Comparison of ENCODE assay signal across 9 cellular contexts in the genomic region with DNA sequence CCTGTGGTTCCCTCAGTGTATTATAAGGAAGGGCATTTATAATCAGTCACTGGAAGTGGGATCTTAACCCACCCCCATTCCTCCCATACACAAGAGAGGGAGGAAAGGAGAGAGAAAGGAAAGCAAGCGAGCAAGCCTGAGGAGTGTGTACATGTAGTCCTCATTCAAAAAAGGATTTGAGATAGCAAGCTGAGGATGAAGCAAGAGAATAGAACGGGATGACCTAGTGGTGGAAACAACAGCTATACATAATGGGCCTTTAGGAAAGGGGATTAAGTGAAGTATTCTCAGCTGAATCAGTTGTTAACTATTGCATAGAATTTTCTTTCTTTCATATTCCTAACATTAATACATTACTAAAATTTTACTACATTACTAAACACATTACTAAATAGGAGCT.
"Had no signal": no experiment of that assay in that cellular context is flagged by ENCODE, and none has a peak within 500 bp of the region (broad histone marks: within the 10 kb centered on the region; RNA-seq: fewer than 3 reads in every experiment).

No MANE protein-coding gene starts in this region.

- H3K27ac ChIP-seq: HL-60, KMS-11 had no signal

- H3K27me3 Mint-ChIP-seq: IgD-negative memory B cell had no signal

- ATAC-seq: GM23338, HCT116, HepG2 had no signal

- H3K4me3 ChIP-seq: GM23338 had no signal

- H3K4me2 ChIP-seq: GM23338, KMS-11 had no signal

- H2AFZ ChIP-seq: GM23338 had no signal

- H3K27ac Mint-ChIP-seq: GM23338, HFFc6, IgD-negative memory B cell had no signal

- DNase-seq: H9, HFFc6, KBM-7 had no signal

- H3K9ac ChIP-seq: KMS-11 had no signal

- H3K4me1 Mint-ChIP-seq: IgD-negative memory B cell had no signal

- H3K9me3 Mint-ChIP-seq: H9 had no signal

- H3K4me3 Mint-ChIP-seq: GM23338, H9, HFFc6, IgD-negative memory B cell had no signal
